Comparison of ENCODE assay signal across 26 cellular contexts in genomic region chr15:28047277-28047676, GRCh38.
"Had no signal": no experiment of that assay in that cellular context is flagged by ENCODE, and none has a peak within 500 bp of the region (broad histone marks: within the 10 kb centered on the region; RNA-seq: fewer than 3 reads in every experiment).

No MANE protein-coding gene starts in this region.

- FAIRE-seq: urothelium cell line had no signal

- DNase-seq: stimulated activated CD4-positive, alpha-beta T cell treated with anti-CD3 and anti-CD28 coated beads, Interleukin-2, amount 100 ng/mL, for 48 hours; stimulated activated CD4-positive, alpha-beta T cell treated with anti-CD3 and anti-CD28 coated beads, Interleukin-4, amount 100 ng/mL, for 1 hour; stimulated activated CD4-positive, alpha-beta T cell treated with anti-CD3 and anti-CD28 coated beads, Interleukin-4, amount 100 ng/mL, for 24 hours; stimulated activated CD4-positive, alpha-beta T cell treated with anti-CD3 and anti-CD28 coated beads, Interleukin-4, amount 100 ng/mL, for 4 hours; stimulated activated CD8-positive, alpha-beta memory T cell treated with anti-CD3 and anti-CD28 coated beads, Interleukin-4, amount 100 ng/mL, for 48 hours; stimulated activated naive B cell treated with anti-CD40 and anti-IgM and Interleukin-4, amounts not matched to agents 10 μg/mL and 1 μg/mL and 100 μg/mL, for 72 hours; stimulated activated naive CD4-positive, alpha-beta T cell; stimulated activated naive CD4-positive, alpha-beta T cell treated with Interleukin-2 at 50 U/mL for 16 hours; stimulated activated naive CD8-positive, alpha-beta T cell treated with anti-CD3 and anti-CD28 coated beads, Interleukin-15, amount 100 ng/mL, for 72 hours; stimulated activated naive CD8-positive, alpha-beta T cell treated with anti-CD3 and anti-CD28 coated beads, Interleukin-15, Interleukin-2, amounts not matched to agents 100 U/mL and 50 U/mL, for 24 hours; stomach; substantia nigra; testis; thyroid gland; tibial artery; transverse colon; trophoblast cell; upper lobe of left lung; upper lobe of right lung; uterus had no signal

- H3K36me3 ChIP-seq: stomach, suprapubic skin, thoracic aorta, thyroid gland, tibial artery, tibial nerve, transverse colon, upper lobe of left lung, upper lobe of right lung, uterus, vagina had no signal

- ATAC-seq: stimulated activated memory B cell treated with anti-CD40 and anti-IgM and Interleukin-4, amounts not matched to agents 10 μg/mL and 1 μg/mL and 100 μg/mL, for 72 hours; stimulated activated naive B cell treated with anti-CD40 and anti-IgM and Interleukin-4, amounts not matched to agents 10 μg/mL and 1 μg/mL and 100 μg/mL, for 72 hours; stimulated activated naive CD8-positive, alpha-beta T cell treated with anti-CD3 and anti-CD28 coated beads, Interleukin-15, amount 100 ng/mL, for 72 hours; stimulated activated naive CD8-positive, alpha-beta T cell treated with anti-CD3 and anti-CD28 coated beads, Interleukin-15, Interleukin-2, amounts not matched to agents 100 U/mL and 50 U/mL, for 24 hours; upper lobe of right lung had no signal

- H3K27ac ChIP-seq: stomach, suprapubic skin, testis, thoracic aorta, thyroid gland, tibial artery, tibial nerve, transverse colon, upper lobe of left lung, upper lobe of right lung, uterus, vagina had no signal

- H3K9me3 ChIP-seq: suprapubic skin, testis, thoracic aorta, thyroid gland, tibial nerve, upper lobe of left lung, upper lobe of right lung, uterus, vagina had no signal

- H3K27me3 ChIP-seq: suprapubic skin, testis, thyroid gland, tibial artery, tibial nerve, transverse colon, upper lobe of left lung, upper lobe of right lung, uterus, vagina had no signal

- H3K4me1 ChIP-seq: stomach, suprapubic skin, testis, thyroid gland, tibial artery, tibial nerve, transverse colon, upper lobe of left lung, upper lobe of right lung, uterus, vagina had no signal

- H3K4me3 ChIP-seq: stomach, suprapubic skin, testis, thoracic aorta, thyroid gland, tibial artery, tibial nerve, transverse colon, upper lobe of left lung, upper lobe of right lung, uterus, vagina had no signal
